In the genomic region with DNA sequence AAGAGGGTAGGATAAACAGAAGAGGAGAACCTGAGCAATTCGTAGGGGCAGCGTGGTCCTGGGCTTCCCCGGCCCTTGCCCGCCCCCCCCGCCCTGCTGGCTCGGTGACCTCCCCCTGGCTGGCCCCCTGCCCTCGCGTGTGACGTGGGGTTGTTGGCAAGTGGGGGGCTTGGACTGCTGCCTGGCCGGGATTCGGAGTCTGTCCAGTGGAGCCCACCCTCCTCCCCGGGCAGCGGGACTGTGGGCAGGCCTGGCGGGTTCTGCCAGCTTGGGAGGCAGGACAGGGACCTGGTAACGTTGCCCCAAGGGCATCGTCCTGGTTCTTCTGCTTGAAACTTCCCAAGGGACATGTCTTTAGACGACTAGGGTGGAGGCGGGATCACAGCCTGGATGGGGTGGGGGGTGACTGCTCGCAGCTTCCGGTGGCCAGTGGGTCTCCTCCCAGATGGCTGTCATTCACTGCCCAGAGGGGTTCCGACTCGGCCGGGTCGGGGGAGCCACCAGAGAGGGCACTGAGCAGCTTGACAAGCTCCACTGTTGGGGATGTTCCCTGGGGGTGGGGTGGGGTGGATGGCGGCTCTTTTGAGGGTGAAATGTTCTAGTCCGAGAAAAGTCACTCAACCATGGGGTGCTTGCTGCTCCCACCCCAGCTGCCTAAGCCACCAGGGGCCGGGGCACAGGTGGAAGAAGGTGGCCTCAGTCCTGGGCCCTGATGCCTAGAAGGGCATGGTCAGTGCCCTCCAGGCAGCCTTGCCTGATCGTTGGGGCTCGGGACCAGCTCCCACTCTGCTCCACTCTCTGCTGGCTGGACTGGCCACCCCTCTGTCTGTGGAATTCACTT, we compare ENCODE assay signal across 8 cellular contexts. TPM values are rescaled to one million over a fixed set of nuclear protein-coding genes. Genes with fewer than 3 reads are reported as not detected.
DNase-seq lines count a peak whose midpoint lies in the region; ATAC-seq lines count a peak whose summit lies in the region.

No MANE protein-coding gene starts in this region.

- intact Hi-C loops in activated T-helper 1 cell treated with anti-CD3 and anti-CD28 coated beads, Interleukin-12 subunit alpha, Interleukin-12 subunit beta, Interleukin-2, Interleukin-4 antibody, amounts not matched to agents 30 ng/mL and 10 ng/mL and 1 ng/mL, durations not matched to agents 14 hours and 24 hours and 36 hours (cut with micrococcal nuclease): loop anchor here (2.0 to 10.0 kb wide), 6 partner anchors 91 to 1522 kb away; a partner anchor contains a TSS
- intact Hi-C loops in left ventricle myocardium superior (cut with micrococcal nuclease): no loop called here

- no peaks in the 10 kb centered on the region for H3K36me3 Mint-ChIP-seq in activated T-helper 1 cell treated with anti-CD3 and anti-CD28 coated beads, Interleukin-12 subunit alpha, Interleukin-12 subunit beta, Interleukin-2, Interleukin-4 antibody, amounts not matched to agents 30 ng/mL and 10 ng/mL and 1 ng/mL, durations not matched to agents 14 hours and 24 hours and 36 hours (ENCODE audit: low read depth)

- H3K27me3 Mint-ChIP-seq in activated T-helper 1 cell treated with anti-CD3 and anti-CD28 coated beads, Interleukin-12 subunit alpha, Interleukin-12 subunit beta, Interleukin-2, Interleukin-4 antibody, amounts not matched to agents 30 ng/mL and 10 ng/mL and 1 ng/mL, durations not matched to agents 14 hours and 24 hours and 36 hours (ENCODE audit: insufficient read depth): peaks cover 3% of the 10 kb centered on the region

- peak; percentile 1 for DNase-seq in H4 (ENCODE audit: low spot score)
- DNase-seq in activated T-helper 1 cell treated with anti-CD3 and anti-CD28 coated beads, Interleukin-12 subunit alpha, Interleukin-12 subunit beta, Interleukin-2, Interleukin-4 antibody, amounts not matched to agents 30 ng/mL and 10 ng/mL and 1 ng/mL, durations not matched to agents 14 hours and 24 hours and 36 hours (ENCODE audit: low spot score): no peak
- DNase-seq in left ventricle myocardium superior: peak; percentile 58
- DNase-seq in skeletal muscle cell (ENCODE audit: low read depth): no peak
- no peak for DNase-seq in germinal center (ENCODE audit: low spot score)
- DNase-seq in pons (ENCODE audit: low spot score): no peak
- DNase-seq in DMS 273 treated with DMSO at 0.1 percent for 48 hours (lab: John Stamatoyannopoulos, UW): no peak

- H3K27ac Mint-ChIP-seq in activated T-helper 1 cell treated with anti-CD3 and anti-CD28 coated beads, Interleukin-12 subunit alpha, Interleukin-12 subunit beta, Interleukin-2, Interleukin-4 antibody, amounts not matched to agents 30 ng/mL and 10 ng/mL and 1 ng/mL, durations not matched to agents 14 hours and 24 hours and 36 hours: peak overlapping the region; percentile 77

- no peaks in the 10 kb centered on the region for H3K9me3 Mint-ChIP-seq in activated T-helper 1 cell treated with anti-CD3 and anti-CD28 coated beads, Interleukin-12 subunit alpha, Interleukin-12 subunit beta, Interleukin-2, Interleukin-4 antibody, amounts not matched to agents 30 ng/mL and 10 ng/mL and 1 ng/mL, durations not matched to agents 14 hours and 24 hours and 36 hours

- H3K4me1 Mint-ChIP-seq in activated T-helper 1 cell treated with anti-CD3 and anti-CD28 coated beads, Interleukin-12 subunit alpha, Interleukin-12 subunit beta, Interleukin-2, Interleukin-4 antibody, amounts not matched to agents 30 ng/mL and 10 ng/mL and 1 ng/mL, durations not matched to agents 14 hours and 24 hours and 36 hours (ENCODE audit: low read depth): peaks cover 6% of the 10 kb centered on the region

- ATAC-seq in left ventricle myocardium superior (no peak), HG03095 (IDR thresholded peaks at IDR 0.05; ENCODE audit: unreplicated experiment) (no peak)

- peak overlapping the region; percentile 78 for H3K4me3 Mint-ChIP-seq in activated T-helper 1 cell treated with anti-CD3 and anti-CD28 coated beads, Interleukin-12 subunit alpha, Interleukin-12 subunit beta, Interleukin-2, Interleukin-4 antibody, amounts not matched to agents 30 ng/mL and 10 ng/mL and 1 ng/mL, durations not matched to agents 14 hours and 24 hours and 36 hours

- H3K4me3 ChIP-seq in skeletal muscle cell (ENCODE audit: low read depth, low read length): peak overlapping the region; percentile 53

RNA-seq across cellular contexts. Expression of a gene that starts 4.2 kb away (rescaled TPM):
- 20.3 and 25.3 TPM in 2 replicates for total RNA-seq in H4 (2014; rRNA removed; shearing (Covaris generic))
- 21.6 and 22.3 TPM in 2 replicates for total RNA-seq in activated T-helper 1 cell treated with anti-CD3 and anti-CD28 coated beads, Interleukin-12 subunit alpha, Interleukin-12 subunit beta, Interleukin-2, Interleukin-4 antibody, amounts not matched to agents 30 ng/mL and 10 ng/mL and 1 ng/mL, durations not matched to agents 14 hours and 24 hours and 36 hours
- total RNA-seq in left ventricle myocardium superior: 35.2 TPM

Comparison
In these comparisons a context has a peak if more than half of its experiments do, and no peak if none do; other contexts are left out.
1. DNase-seq: peak in H4 (single experiment) and left ventricle myocardium superior (single experiment); none in activated T-helper 1 cell treated with anti-CD3 and anti-CD28 coated beads, Interleukin-12 subunit alpha, Interleukin-12 subunit beta, Interleukin-2, Interleukin-4 antibody, amounts not matched to agents 30 ng/mL and 10 ng/mL and 1 ng/mL, durations not matched to agents 14 hours and 24 hours and 36 hours (single experiment), skeletal muscle cell (single experiment), germinal center (single experiment), pons (single experiment) and DMS 273 treated with DMSO at 0.1 percent for 48 hours (single experiment).